In the genomic region with DNA sequence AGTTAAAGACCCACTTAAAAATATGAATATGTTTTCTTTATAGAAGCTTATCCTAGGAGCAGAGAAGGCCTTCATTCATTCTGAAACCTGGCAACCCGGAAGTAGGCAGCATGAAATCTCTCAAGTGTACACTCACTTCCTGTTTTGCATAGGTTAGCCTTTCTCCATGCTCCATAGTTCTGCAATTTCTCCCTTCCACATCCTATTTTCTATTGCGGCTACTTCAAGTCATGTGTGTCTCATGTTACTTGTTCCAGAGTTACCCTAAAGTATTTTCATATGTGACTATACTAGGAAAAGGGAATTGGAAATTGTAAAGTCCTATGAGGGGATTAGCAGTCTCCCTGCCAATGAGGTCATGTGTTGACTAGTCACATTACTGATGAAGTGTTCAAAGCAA, we compare ENCODE assay signal across 11 cellular contexts.
DNase-seq lines count a peak whose midpoint lies in the region; ATAC-seq and FAIRE-seq lines count a peak whose summit lies in the region.
"Had no signal": no experiment of that assay in that cellular context is flagged by ENCODE, and none has a peak within 500 bp of the region (broad histone marks: within the 10 kb centered on the region; RNA-seq: fewer than 3 reads in every experiment).

No MANE protein-coding gene starts in this region.

- no peak overlapping the region for H3K4me3 Mint-ChIP-seq in stimulated activated naive B cell treated with anti-CD40 and anti-IgM and Interleukin-4, amounts not matched to agents 10 μg/mL and 1 μg/mL and 100 μg/mL, for 72 hours
- H3K4me3 Mint-ChIP-seq: nephron progenitor cell had no signal

- H3K36me3 Mint-ChIP-seq in stimulated activated naive B cell treated with anti-CD40 and anti-IgM and Interleukin-4, amounts not matched to agents 10 μg/mL and 1 μg/mL and 100 μg/mL, for 72 hours: peaks cover 0 to 3% of the 10 kb centered on the region in 2 donors

- H3K9me3 Mint-ChIP-seq in stimulated activated naive B cell treated with anti-CD40 and anti-IgM and Interleukin-4, amounts not matched to agents 10 μg/mL and 1 μg/mL and 100 μg/mL, for 72 hours: peaks cover 0 to 3% of the 10 kb centered on the region in 2 donors
- H3K9me3 Mint-ChIP-seq: nephron progenitor cell had no signal

- peaks cover 8 to 35% of the 10 kb centered on the region in 2 donors for H3K4me1 Mint-ChIP-seq in stimulated activated naive B cell treated with anti-CD40 and anti-IgM and Interleukin-4, amounts not matched to agents 10 μg/mL and 1 μg/mL and 100 μg/mL, for 72 hours
- H3K4me1 Mint-ChIP-seq: nephron progenitor cell had no signal

- DNase-seq in DMS53 (lab: John Stamatoyannopoulos, UW) (peak; percentile 52), DMS53 treated with DMSO at 0.1 percent for 48 hours (lab: John Stamatoyannopoulos, UW; ENCODE audit: unreplicated experiment) (no peak), dermis blood vessel endothelial cell (peak; percentile 5), frontal cortex (ENCODE audit: low spot score in 2 of 2) (no peak), T-helper 9 cell (no peak), NCI-H2196 (lab: John Stamatoyannopoulos, UW; ENCODE audit: unreplicated experiment) (no peak)
- DNase-seq in stimulated activated naive B cell treated with anti-CD40 and anti-IgM and Interleukin-4, amounts not matched to agents 10 μg/mL and 1 μg/mL and 100 μg/mL, for 72 hours: peak; percentile 13
- DNase-seq: NCI-H1048, nephron progenitor cell had no signal

- no peaks in the 10 kb centered on the region for H3K27me3 Mint-ChIP-seq in stimulated activated naive B cell treated with anti-CD40 and anti-IgM and Interleukin-4, amounts not matched to agents 10 μg/mL and 1 μg/mL and 100 μg/mL, for 72 hours

- peak; percentile 59 for ATAC-seq in HG03565 (IDR thresholded peaks at IDR 0.05; ENCODE audit: unreplicated experiment)
- ATAC-seq in stimulated activated naive B cell treated with anti-CD40 and anti-IgM and Interleukin-4, amounts not matched to agents 10 μg/mL and 1 μg/mL and 100 μg/mL, for 72 hours (replicated peaks): peak; percentile 93 to 96
- ATAC-seq: activated CD4-positive, CD25-positive, alpha-beta regulatory T cell treated with anti-CD3 and anti-CD28 coated beads, Interleukin-2, amount 50 U/mL, for 24 hours had no signal

- no peak for FAIRE-seq in frontal cortex (lab: Jason Lieb, UNC)

- H3K27ac Mint-ChIP-seq in stimulated activated naive B cell treated with anti-CD40 and anti-IgM and Interleukin-4, amounts not matched to agents 10 μg/mL and 1 μg/mL and 100 μg/mL, for 72 hours: no peak overlapping the region
- H3K27ac Mint-ChIP-seq: nephron progenitor cell had no signal

Comparison
In these comparisons a context has a peak if more than half of its experiments do, and no peak if none do; other contexts are left out.
1. DNase-seq: peak in DMS53 (single experiment), dermis blood vessel endothelial cell (single experiment) and stimulated activated naive B cell treated with anti-CD40 and anti-IgM and Interleukin-4, amounts not matched to agents 10 μg/mL and 1 μg/mL and 100 μg/mL, for 72 hours (single experiment); none in DMS53 treated with DMSO at 0.1 percent for 48 hours (single experiment), frontal cortex (0 of 2), T-helper 9 cell (single experiment) and NCI-H2196 (single experiment).